ENCODE assay signal across 22 cellular contexts in genomic region chr4:20319785-20320184, GRCh38.
DNase-seq lines count a peak whose midpoint lies in the region; ATAC-seq and TF ChIP-seq lines count a peak whose summit lies in the region.
"Had no signal": no experiment of that assay in that cellular context is flagged by ENCODE, and none has a peak within 500 bp of the region (broad histone marks: within the 10 kb centered on the region; RNA-seq: fewer than 3 reads in every experiment).

No MANE protein-coding gene starts in this region.

- no peaks in the 10 kb centered on the region for H3K36me3 ChIP-seq in neural progenitor cell
- H3K36me3 ChIP-seq: HAP-1, Peyer's patch had no signal

- CTCF ChIA-PET in HEK293T (lab: Yijun Ruan, JAX) = no interaction called here

- TF ChIP-seq POLR2A in GM18505 (IDR thresholded peaks at IDR 0.05; ENCODE audit: borderline replicate concordance, extremely low read depth, insufficient read depth, insufficient read length) = no peak

- no peak for TF ChIP-seq CTCF in neural progenitor cell (IDR thresholded peaks at IDR 0.05)

- no peak overlapping the region for H3K9ac ChIP-seq in neural progenitor cell
- H3K9ac ChIP-seq: GM23248 had no signal

- peak overlapping the region; percentile 93 for H3K27ac Mint-ChIP-seq in neural progenitor cell
- H3K27ac Mint-ChIP-seq: B cell had no signal

- no peaks in the 10 kb centered on the region for H3K27me3 ChIP-seq in neural progenitor cell
- H3K27me3 ChIP-seq: Peyer's patch had no signal

- H3F3A ChIP-seq in neural progenitor cell (ENCODE audit: low read depth) = no peaks in the 10 kb centered on the region

- POLR2A ChIA-PET in HEK293T (lab: Yijun Ruan, JAX) = no interaction called here

- H3K4me1 Mint-ChIP-seq in neural progenitor cell = peaks cover 78% of the 10 kb centered on the region
- H3K4me1 Mint-ChIP-seq: B cell had no signal

- no peak overlapping the region for H2AFZ ChIP-seq in neural progenitor cell (replicated peaks)
- H2AFZ ChIP-seq: GM23248 had no signal

- peak overlapping the region; percentile 22 for H3K4me3 Mint-ChIP-seq in neural progenitor cell
- H3K4me3 Mint-ChIP-seq: B cell had no signal

- peak overlapping the region; percentile 95 for H3K27ac ChIP-seq in cingulate gyrus (ENCODE audit: low read depth, low read length)
- no peak overlapping the region for H3K27ac ChIP-seq in neural progenitor cell
- H3K27ac ChIP-seq: GM23248, HL-60, Peyer's patch had no signal

- peaks cover 9% of the 10 kb centered on the region for H3K36me3 Mint-ChIP-seq in neural progenitor cell

- no peak overlapping the region for H3K4me2 ChIP-seq in neural progenitor cell

- DNase-seq in AG20443 (ENCODE audit: low spot score) (peak; percentile 12), islet precursor cell (peak; percentile 54), neural progenitor cell (ENCODE audit: low spot score) (peak; percentile 9), HEK293T (ENCODE audit: extremely low spot score) (no peak)
- no peak for DNase-seq in activated CD4-positive, alpha-beta T cell treated with anti-CD3 and anti-CD28 coated beads for 4 hours
- DNase-seq: 8988T; DMS79 treated with DMSO at 0.1 percent for 48 hours; GM23248; IMR-90; Karpas-422; NCI-H1417 treated with DMSO at 0.1 percent for 48 hours; NCI-H187 treated with DMSO at 0.1 percent for 48 hours; NCI-H345; NCI-H526 treated with DMSO at 0.1 percent for 48 hours; NK-92 treated with Interleukin-12 subunit alpha and Interleukin-12 subunit beta, amount 100 ng/mL, for 24 hours; Peyer's patch had no signal

- H3K4me1 ChIP-seq in neural progenitor cell = peaks cover 29% of the 10 kb centered on the region
- H3K4me1 ChIP-seq: Peyer's patch had no signal

- no peak overlapping the region for H3K4me3 ChIP-seq in neural progenitor cell
- H3K4me3 ChIP-seq: GM23248, HAP-1, Peyer's patch had no signal

- H3K9me3 ChIP-seq in neural progenitor cell (ENCODE audit: low read depth) = no peaks in the 10 kb centered on the region
- H3K9me3 ChIP-seq: HAP-1, Peyer's patch had no signal

- H4K20me1 ChIP-seq in neural progenitor cell (ENCODE audit: low read depth) = no peaks in the 10 kb centered on the region

- peaks cover 3% of the 10 kb centered on the region for H3K9me3 Mint-ChIP-seq in neural progenitor cell

- no peaks in the 10 kb centered on the region for H3K27me3 Mint-ChIP-seq in neural progenitor cell (ENCODE audit: insufficient read depth, low read depth)
- H3K27me3 Mint-ChIP-seq: B cell had no signal

- H3K79me2 ChIP-seq in neural progenitor cell (ENCODE audit: low read depth) = no peaks in the 10 kb centered on the region

- ATAC-seq in GM21447 (IDR thresholded peaks at IDR 0.05; ENCODE audit: unreplicated experiment) (no peak), GM18505 (IDR thresholded peaks at IDR 0.05; ENCODE audit: unreplicated experiment) (no peak)

TF ChIP-seq in HEK293T, 16 proteins besides CTCF, POLR2A, EP300 and RAD21:
- TF ChIP-seq NFRKB (IDR thresholded peaks at IDR 0.05) = no peak

Comparison
In these comparisons a context has a peak if more than half of its experiments do, and no peak if none do; other contexts are left out.
1. DNase-seq: peak in AG20443 (single experiment), islet precursor cell (single experiment) and neural progenitor cell (single experiment); none in HEK293T (single experiment) and activated CD4-positive, alpha-beta T cell treated with anti-CD3 and anti-CD28 coated beads for 4 hours (0 of 2).